1 cellular context compared by ENCODE assay signal in genomic region chr15:41568350-41569017, GRCh38.
A peak's percentile ranks its signal among the peaks of the same experiment; 100 is the strongest.
TF ChIP-seq lines count a peak whose summit lies in the region.

No MANE protein-coding gene starts in this region.

TF ChIP-seq in HepG2, 621 proteins besides CTCF, POLR2A, EP300 and RAD21 (continued from another document and continues in another):
- TF ChIP-seq ZSCAN5A (CRISPR knock-in tag; IDR thresholded peaks at IDR 0.05; ENCODE audit: borderline replicate concordance) (no peak), ZNF776 (CRISPR knock-in tag; IDR thresholded peaks at IDR 0.05) (no peak), TP53 (CRISPR knock-in tag; conservative IDR thresholded peaks at IDR 0.05) (0 out of 2 replicates have a peak, but pooled peaks have one; percentile 52), RBM39 (IDR thresholded peaks at IDR 0.05; ENCODE audit: low read depth, low read length, poor library complexity, severe bottlenecking) (no peak), MEIS1 (CRISPR knock-in tag; IDR thresholded peaks at IDR 0.05; ENCODE audit: borderline replicate concordance) (no peak), HMG20B (CRISPR knock-in tag; conservative IDR thresholded peaks at IDR 0.05) (peak; percentile 61; the same call in 1 of the 2 replicates), SNRNP70 (IDR thresholded peaks at IDR 0.05; ENCODE audit: low read depth, low read length) (no peak), HMGXB3 (CRISPR knock-in tag; IDR thresholded peaks at IDR 0.05; ENCODE audit: borderline replicate concordance) (0 out of 2 replicates have a peak, but pooled peaks have one; percentile 40), HNF1A (IDR thresholded peaks at IDR 0.05; ENCODE audit: low read depth) (peak; percentile 64; the same call in 1 of the 2 replicates), HNF1A (CRISPR knock-in tag; IDR thresholded peaks at IDR 0.05; ENCODE audit: borderline replicate concordance) (peak; percentile 70; the same call in 1 of the 2 replicates), ZNF547 (CRISPR knock-in tag; IDR thresholded peaks at IDR 0.05) (no peak), ZNF350 (CRISPR knock-in tag; IDR thresholded peaks at IDR 0.05; ENCODE audit: borderline replicate concordance, low read depth) (peak; percentile 87; the same call in 1 of the 2 replicates), HOXA5 (CRISPR knock-in tag; IDR thresholded peaks at IDR 0.05) (peak; percentile 74), ZBTB8A (CRISPR knock-in tag; IDR thresholded peaks at IDR 0.05; ENCODE audit: borderline replicate concordance, low read depth) (no peak), RNF2 (conservative IDR thresholded peaks at IDR 0.05; ENCODE audit: low read depth) (no peak), TAF15 (IDR thresholded peaks at IDR 0.05; ENCODE audit: low read depth, low read length, poor library complexity, severe bottlenecking) (no peak), ZBTB39 (CRISPR knock-in tag; IDR thresholded peaks at IDR 0.05) (peak; percentile 56; the same call in 1 of the 2 replicates), ETV5 (CRISPR knock-in tag; IDR thresholded peaks at IDR 0.05; ENCODE audit: borderline replicate concordance) (peak; percentile 96), MAZ (IDR thresholded peaks at IDR 0.05; ENCODE audit: borderline replicate concordance, low read depth, low read length) (peak; percentile 48; the same call in 1 of the 2 replicates), MAZ (CRISPR knock-in tag; IDR thresholded peaks at IDR 0.05; ENCODE audit: low read depth) (no peak), DMTF1 (CRISPR knock-in tag; IDR thresholded peaks at IDR 0.05) (no peak), ARHGAP35 (CRISPR knock-in tag; IDR thresholded peaks at IDR 0.05; ENCODE audit: borderline replicate concordance) (no peak; the same call in 1 of the 2 replicates), SOX5 (CRISPR knock-in tag; IDR thresholded peaks at IDR 0.05; ENCODE audit: borderline replicate concordance) (peak; percentile 95), ZBTB20 (CRISPR knock-in tag; IDR thresholded peaks at IDR 0.05; ENCODE audit: borderline replicate concordance, low read depth) (no peak), GLMP (CRISPR knock-in tag; IDR thresholded peaks at IDR 0.05; ENCODE audit: borderline replicate concordance) (no peak), CBX1 (IDR thresholded peaks at IDR 0.05; ENCODE audit: low read depth) (peak; percentile 55), ZNF788 (CRISPR knock-in tag; IDR thresholded peaks at IDR 0.05; ENCODE audit: borderline replicate concordance) (peak; percentile 94; the same call in 1 of the 2 replicates), PITX1 (CRISPR knock-in tag; IDR thresholded peaks at IDR 0.05) (peak; percentile 97), ZNF326 (CRISPR knock-in tag; IDR thresholded peaks at IDR 0.05; ENCODE audit: borderline replicate concordance) (no peak), GATAD2A (CRISPR knock-in tag; IDR thresholded peaks at IDR 0.05) (peak; percentile 93), HIC2 (CRISPR knock-in tag; IDR thresholded peaks at IDR 0.05; ENCODE audit: low read depth) (peak; percentile 63), MTA3 (CRISPR knock-in tag; IDR thresholded peaks at IDR 0.05) (no peak), FOSL1 (CRISPR knock-in tag; IDR thresholded peaks at IDR 0.05; ENCODE audit: borderline replicate concordance) (no peak), ZFP82 (CRISPR knock-in tag; IDR thresholded peaks at IDR 0.05; ENCODE audit: borderline replicate concordance) (no peak)
